In genomic region chr1:196563768-196564167, GRCh38 we compare ENCODE assay signal across 1 cellular context.
A peak's percentile ranks its signal among the peaks of the same experiment; 100 is the strongest.
TF ChIP-seq lines count a peak whose summit lies in the region.

No MANE protein-coding gene starts in this region.

TF ChIP-seq in K562, 482 proteins besides CTCF, POLR2A, EP300 and RAD21 (continued from another document):
- TF ChIP-seq GTF3C2 (IDR thresholded peaks at IDR 0.05; ENCODE audit: borderline replicate concordance, extremely low read depth, insufficient read length), result no peak
- TF ChIP-seq CBX3 (IDR thresholded peaks at IDR 0.05; ENCODE audit: borderline replicate concordance in 1 of 2, low read length in 2 of 2), result 0 out of 3 replicates have a peak, but pooled peaks of 1 of the 2 experiments have one; percentile 32
- TF ChIP-seq STAT5B (CRISPR knock-in tag; IDR thresholded peaks at IDR 0.05), result no peak
- no peak for TF ChIP-seq MLLT1 (IDR thresholded peaks at IDR 0.05)
- TF ChIP-seq BCL6 (CRISPR knock-in tag; IDR thresholded peaks at IDR 0.05), result no peak
- no peak for TF ChIP-seq SAFB2 (IDR thresholded peaks at IDR 0.05; ENCODE audit: borderline replicate concordance, low read depth, low read length, severe bottlenecking)
- no peak for TF ChIP-seq ZSCAN29 (IDR thresholded peaks at IDR 0.05)
- no peak for TF ChIP-seq PHTF2 (CRISPR knock-in tag; IDR thresholded peaks at IDR 0.05)
- TF ChIP-seq GATAD2A (IDR thresholded peaks at IDR 0.05), result no peak
- peak; percentile 74; the same call in 1 of the 2 replicates for TF ChIP-seq MYNN (IDR thresholded peaks at IDR 0.05)
- no peak for TF ChIP-seq MYNN (CRISPR knock-in tag; IDR thresholded peaks at IDR 0.05)
- no peak for TF ChIP-seq FOXM1 (IDR thresholded peaks at IDR 0.05; ENCODE audit: low read depth)
- no peak for TF ChIP-seq FOXM1 (CRISPR knock-in tag; IDR thresholded peaks at IDR 0.05; ENCODE audit: low read depth)
- TF ChIP-seq ZNF551 (CRISPR knock-in tag; IDR thresholded peaks at IDR 0.05), result no peak
- TF ChIP-seq HEY1 (CRISPR knock-in tag; IDR thresholded peaks at IDR 0.05; ENCODE audit: borderline replicate concordance), result no peak
- TF ChIP-seq MTA1 (IDR thresholded peaks at IDR 0.05; ENCODE audit: borderline replicate concordance), result no peak
